Comparison of ENCODE assay signal across 8 cellular contexts in the genomic region with DNA sequence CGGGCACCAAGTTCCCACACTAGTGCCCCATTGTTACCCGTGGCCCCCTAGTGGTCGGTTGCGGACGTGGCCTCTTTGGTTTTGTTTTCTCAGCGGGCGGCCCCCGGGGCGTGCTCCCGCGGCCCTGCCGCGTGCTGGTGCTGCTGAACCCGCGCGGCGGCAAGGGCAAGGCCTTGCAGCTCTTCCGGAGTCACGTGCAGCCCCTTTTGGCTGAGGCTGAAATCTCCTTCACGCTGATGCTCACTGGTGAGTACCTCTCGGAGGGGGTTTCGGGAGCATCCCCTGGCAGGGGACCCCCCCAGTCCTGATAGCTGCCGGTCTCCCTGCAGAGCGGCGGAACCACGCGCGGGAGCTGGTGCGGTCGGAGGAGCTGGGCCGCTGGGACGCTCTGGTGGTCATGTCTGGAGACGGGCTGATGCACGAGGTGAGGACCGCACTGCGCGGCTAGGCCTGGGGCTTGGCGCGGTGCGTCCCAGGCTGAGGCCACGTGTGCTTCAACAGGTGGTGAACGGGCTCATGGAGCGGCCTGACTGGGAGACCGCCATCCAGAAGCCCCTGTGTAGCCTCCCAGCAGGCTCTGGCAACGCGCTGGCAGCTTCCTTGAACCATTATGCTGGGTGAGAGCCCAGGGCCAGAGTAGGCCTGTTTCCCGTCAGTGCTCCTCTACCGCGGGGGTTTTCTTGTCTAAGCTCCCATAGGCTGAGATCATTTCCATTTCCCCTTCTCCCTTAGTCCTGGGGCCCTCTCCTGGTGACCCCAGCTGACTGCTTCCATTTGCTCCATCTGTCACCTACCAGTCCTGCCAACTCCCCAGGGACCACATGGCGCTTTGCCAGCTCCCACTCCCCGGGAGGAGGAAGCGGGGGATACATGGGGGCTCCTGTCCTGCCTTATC. TPM values are rescaled to one million over a fixed set of nuclear protein-coding genes. Genes with fewer than 3 reads are reported as not detected.
DNase-seq lines count a peak whose midpoint lies in the region; ATAC-seq and TF ChIP-seq lines count a peak whose summit lies in the region.

No MANE protein-coding gene starts in this region.

- peak; percentile 28 for ATAC-seq in activated CD4-positive, alpha-beta T cell treated with anti-CD3 and anti-CD28 coated beads for 36 hours

- H3K4me3 ChIP-seq in choroid plexus epithelial cell (ENCODE audit: low read depth, low read length): peak overlapping the region; percentile 61
- no peak overlapping the region for H3K4me3 ChIP-seq in lower leg skin (ENCODE audit: low read depth, poor library complexity, severe bottlenecking)

- DNase-seq in SIG-M5 treated with dmso at 0.1 percent for 504 hours (lab: John Stamatoyannopoulos, UW; ENCODE audit: unreplicated experiment) (peak; percentile 82), SIG-M5 (lab: John Stamatoyannopoulos, UW) (no peak), NCI-H446 treated with DMSO at 0.1 percent for 48 hours (lab: John Stamatoyannopoulos, UW) (peak; percentile 18), choroid plexus epithelial cell (ENCODE audit: low read depth) (peak; percentile 86), lower leg skin (ENCODE audit: low spot score in 2 of 2) (peak; percentile 61 to 95), pons (ENCODE audit: low spot score) (no peak)
- DNase-seq in activated CD4-positive, alpha-beta T cell treated with anti-CD3 and anti-CD28 coated beads for 36 hours: peak; percentile 92
- DNase-seq in stimulated activated CD8-positive, alpha-beta memory T cell treated with anti-CD3 and anti-CD28 coated beads, Interleukin-12 subunit alpha, Interleukin-12 subunit beta, amount 100 ng/mL, for 24 hours (ENCODE audit: extremely low read depth): peak; percentile 68

- H3K4me3 Mint-ChIP-seq in activated CD4-positive, alpha-beta T cell treated with anti-CD3 and anti-CD28 coated beads for 36 hours: peak overlapping the region; percentile 55

- intact Hi-C loops in activated CD4-positive, alpha-beta T cell treated with anti-CD3 and anti-CD28 coated beads for 36 hours (cut with DNase I, micrococcal nuclease): loop anchor here (1.0 to 10.0 kb wide), 7 partner anchors 31 to 601 kb away; a partner anchor contains a TSS
- intact Hi-C loops in lower leg skin (cut with DNase I; ENCODE audit: low total_unique reads): no loop called here

- POLR2A ChIA-PET in activated CD4-positive, alpha-beta T cell treated with anti-CD3 and anti-CD28 coated beads for 36 hours (lab: Charles Lee): interaction anchor here (0.5 to 1.3 kb wide), 6 partner anchors 13 to 177 kb away, joined by 3 to 9 read pairs (median 4); no protein-coding TSS in a partner anchor

- CTCF ChIA-PET in activated CD4-positive, alpha-beta T cell treated with anti-CD3 and anti-CD28 coated beads for 36 hours (lab: Charles Lee): interaction anchor here (0.7 to 5.4 kb wide), 16 partner anchors 7 to 526 kb away, joined by 3 to 43 read pairs (median 5); a partner anchor contains a TSS

- WGBS in lower leg skin, 2 donors: 14 to 35% methylated on average over 30 to 42 of the region's 52 CpGs

- no peak for TF ChIP-seq POLR2A in lower leg skin (IDR thresholded peaks at IDR 0.05)

- no peaks in the 10 kb centered on the region for H3K9me3 Mint-ChIP-seq in activated CD4-positive, alpha-beta T cell treated with anti-CD3 and anti-CD28 coated beads for 36 hours (ENCODE audit: low read depth)

- no peaks in the 10 kb centered on the region for H3K27me3 Mint-ChIP-seq in activated CD4-positive, alpha-beta T cell treated with anti-CD3 and anti-CD28 coated beads for 36 hours

- H3K36me3 Mint-ChIP-seq in activated CD4-positive, alpha-beta T cell treated with anti-CD3 and anti-CD28 coated beads for 36 hours (ENCODE audit: low read depth): peaks cover 4% of the 10 kb centered on the region

- no peak overlapping the region for H3K27ac Mint-ChIP-seq in activated CD4-positive, alpha-beta T cell treated with anti-CD3 and anti-CD28 coated beads for 36 hours

- peak; percentile 80 for TF ChIP-seq CTCF in choroid plexus epithelial cell (conservative IDR thresholded peaks at IDR 0.05; ENCODE audit: low read depth, low read length)
- peak in 1 of 3 donors; percentile 72 for TF ChIP-seq CTCF in lower leg skin (IDR thresholded peaks at IDR 0.05)

- peaks cover 12% of the 10 kb centered on the region for H3K4me1 Mint-ChIP-seq in activated CD4-positive, alpha-beta T cell treated with anti-CD3 and anti-CD28 coated beads for 36 hours

RNA-seq across cellular contexts. Expression of a gene that starts 1.7 kb away (rescaled TPM):
- 10 to 100 TPM in 1 of 2 experiments, 1 to 10 TPM in 1; 7.4 to 11.7 TPM for total RNA-seq in activated CD4-positive, alpha-beta T cell treated with anti-CD3 and anti-CD28 coated beads for 36 hours
- 10 to 100 TPM in 3 of 4 donors, 1 to 10 TPM in 1; 9.7 to 35.6 (median 18.3) TPM for total RNA-seq in lower leg skin

RNA-seq across cellular contexts. Expression of a gene that starts 32.4 kb away (rescaled TPM):
- total RNA-seq in activated CD4-positive, alpha-beta T cell treated with anti-CD3 and anti-CD28 coated beads for 36 hours: 10 to 100 TPM; 26.7 to 34.9 TPM
- 10 to 100 TPM; 35.8 to 72.3 (median 62.2) TPM for total RNA-seq in lower leg skin

Comparison
In these comparisons a context has a peak if more than half of its experiments do, and no peak if none do; other contexts are left out.
1. DNase-seq: peak in SIG-M5 treated with dmso at 0.1 percent for 504 hours (single experiment), NCI-H446 treated with DMSO at 0.1 percent for 48 hours (single experiment), activated CD4-positive, alpha-beta T cell treated with anti-CD3 and anti-CD28 coated beads for 36 hours (single experiment), choroid plexus epithelial cell (single experiment), lower leg skin (2 of 2) and stimulated activated CD8-positive, alpha-beta memory T cell treated with anti-CD3 and anti-CD28 coated beads, Interleukin-12 subunit alpha, Interleukin-12 subunit beta, amount 100 ng/mL, for 24 hours (single experiment); none in SIG-M5 (single experiment) and pons (single experiment).